Comparison of ENCODE assay signal across 1 cellular context in genomic region chr20:1664911-1665310, GRCh38.
TF ChIP-seq lines count a peak whose summit lies in the region.

No MANE protein-coding gene starts in this region.

TF ChIP-seq in SK-N-SH, 30 proteins besides CTCF, POLR2A, EP300 and RAD21 (continued from another document):
- TF ChIP-seq, protein P1, sequence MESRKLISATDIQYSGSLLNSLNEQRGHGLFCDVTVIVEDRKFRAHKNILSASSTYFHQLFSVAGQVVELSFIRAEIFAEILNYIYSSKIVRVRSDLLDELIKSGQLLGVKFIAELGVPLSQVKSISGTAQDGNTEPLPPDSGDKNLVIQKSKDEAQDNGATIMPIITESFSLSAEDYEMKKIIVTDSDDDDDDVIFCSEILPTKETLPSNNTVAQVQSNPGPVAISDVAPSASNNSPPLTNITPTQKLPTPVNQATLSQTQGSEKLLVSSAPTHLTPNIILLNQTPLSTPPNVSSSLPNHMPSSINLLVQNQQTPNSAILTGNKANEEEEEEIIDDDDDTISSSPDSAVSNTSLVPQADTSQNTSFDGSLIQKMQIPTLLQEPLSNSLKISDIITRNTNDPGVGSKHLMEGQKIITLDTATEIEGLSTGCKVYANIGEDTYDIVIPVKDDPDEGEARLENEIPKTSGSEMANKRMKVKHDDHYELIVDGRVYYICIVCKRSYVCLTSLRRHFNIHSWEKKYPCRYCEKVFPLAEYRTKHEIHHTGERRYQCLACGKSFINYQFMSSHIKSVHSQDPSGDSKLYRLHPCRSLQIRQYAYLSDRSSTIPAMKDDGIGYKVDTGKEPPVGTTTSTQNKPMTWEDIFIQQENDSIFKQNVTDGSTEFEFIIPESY (IDR thresholded peaks at IDR 0.05; ENCODE audit: borderline replicate concordance, low read depth) = no peak
- TF ChIP-seq GATA2 (CRISPR knock-in tag; IDR thresholded peaks at IDR 0.05) (no peak), RXRA (IDR thresholded peaks at IDR 0.05; ENCODE audit: borderline replicate concordance, low read depth) (no peak)
